Comparison of ENCODE assay signal across 16 cellular contexts in genomic region chr3:53597136-53597915, GRCh38.
DNase-seq lines count a peak whose midpoint lies in the region; FAIRE-seq and TF ChIP-seq lines count a peak whose summit lies in the region.
"Had no signal": no experiment of that assay in that cellular context is flagged by ENCODE, and none has a peak within 500 bp of the region (broad histone marks: within the 10 kb centered on the region; RNA-seq: fewer than 3 reads in every experiment).

No MANE protein-coding gene starts in this region.

- CTCF ChIA-PET in activated naive CD4-positive, alpha-beta T cell treated with anti-CD3 and anti-CD28 coated beads for 36 hours (lab: Charles Lee): no interaction called here

- H3K4me1 ChIP-seq in adrenal gland (replicated peaks in 1 of 2): peaks cover 14 to 21% of the 10 kb centered on the region in 2 donors
- no peaks in the 10 kb centered on the region for H3K4me1 ChIP-seq in small intestine (ENCODE audit: control insufficient read depth in 2 of 2, insufficient read depth in 1 of 2, low read depth in 1 of 2, low read length in 1 of 2)
- H3K4me1 ChIP-seq: A549 had no signal

- no peak for TF ChIP-seq CTCF in adrenal gland (IDR thresholded peaks at IDR 0.05)

- no peaks in the 10 kb centered on the region for H3K36me3 ChIP-seq in adrenal gland (replicated peaks in 1 of 2)
- H3K36me3 ChIP-seq in small intestine (ENCODE audit: control insufficient read depth in 2 of 2, insufficient read depth in 2 of 2, low read length in 2 of 2): no peaks in the 10 kb centered on the region

- no peak for TF ChIP-seq POLR2A in adrenal gland (IDR thresholded peaks at IDR 0.05)

- intact Hi-C loops in activated naive CD4-positive, alpha-beta T cell treated with anti-CD3 and anti-CD28 coated beads for 36 hours (cut with micrococcal nuclease): no loop called here
- intact Hi-C loops in adrenal gland (cut with DNase I): no loop called here

- H3K36me3 Mint-ChIP-seq in activated naive CD4-positive, alpha-beta T cell treated with anti-CD3 and anti-CD28 coated beads for 36 hours (ENCODE audit: low read depth): no peaks in the 10 kb centered on the region

- H3K4me3 Mint-ChIP-seq in activated naive CD4-positive, alpha-beta T cell treated with anti-CD3 and anti-CD28 coated beads for 36 hours: no peak overlapping the region

- no peaks in the 10 kb centered on the region for H3K9me3 Mint-ChIP-seq in activated naive CD4-positive, alpha-beta T cell treated with anti-CD3 and anti-CD28 coated beads for 36 hours

- H3K9me3 ChIP-seq in adrenal gland (replicated peaks in 1 of 3) (no peaks in the 10 kb centered on the region), small intestine (ENCODE audit: control insufficient read depth, low read depth) (no peaks in the 10 kb centered on the region)
- H3K9me3 ChIP-seq: A549, Caco-2 had no signal

- no peak for FAIRE-seq in small intestine (lab: Jason Lieb, UNC)
- FAIRE-seq: A549, G401.6 had no signal

- peak; percentile 14 for DNase-seq in activated naive CD4-positive, alpha-beta T cell treated with anti-CD3 and anti-CD28 coated beads for 36 hours
- no peak for DNase-seq in activated naive CD4-positive, alpha-beta T cell treated with Interleukin-2 at 50 U/mL for 16 hours
- DNase-seq in adrenal gland: peak in 4 of 7 donors; percentile 12 to 60 (median 27)
- peak; percentile 31 for DNase-seq in kidney glomerular epithelial cell (lab: John Stamatoyannopoulos, UW)
- DNase-seq in small intestine: peak; percentile 4
- no peak for DNase-seq in stimulated activated naive CD4-positive, alpha-beta T cell treated with Interleukin-2 at 50 U/mL for 16 hours (lab: John Stamatoyannopoulos, UW)
- DNase-seq in NCI-H2081 treated with DMSO at 0.1 percent for 48 hours (lab: John Stamatoyannopoulos, UW): no peak
- DNase-seq in hepatic stellate cell (ENCODE audit: low spot score): no peak
- DNase-seq: Caco-2, GM23248, KBM-7, NCI-H1092, NCI-H774 had no signal

- no peak overlapping the region for H3K27ac Mint-ChIP-seq in activated naive CD4-positive, alpha-beta T cell treated with anti-CD3 and anti-CD28 coated beads for 36 hours

- H3K27ac ChIP-seq in adrenal gland: peak overlapping the region in 3 of 5 donors; percentile 33 to 65 (median 34)
- no peak overlapping the region for H3K27ac ChIP-seq in small intestine (ENCODE audit: low read depth in 1 of 2, low read length in 1 of 2)
- H3K27ac ChIP-seq: A549, GM23248, HL-60 had no signal

- H3K27me3 ChIP-seq in adrenal gland (no peaks in the 10 kb centered on the region), small intestine (ENCODE audit: control insufficient read depth in 2 of 2, insufficient read depth in 2 of 2, low read length in 2 of 2) (peaks cover 0 to 3% of the 10 kb centered on the region in 2 donors)

- no peaks in the 10 kb centered on the region for H3K27me3 Mint-ChIP-seq in activated naive CD4-positive, alpha-beta T cell treated with anti-CD3 and anti-CD28 coated beads for 36 hours (ENCODE audit: low read depth)

- no peak overlapping the region for H3K4me3 ChIP-seq in adrenal gland
- no peak overlapping the region for H3K4me3 ChIP-seq in small intestine (ENCODE audit: low read depth in 1 of 2, low read length in 2 of 2)
- H3K4me3 ChIP-seq: A549, GM23248 had no signal

- 43 to 71% (median 53%) methylated on average over 4 of the region's 4 CpGs for WGBS in adrenal gland, 4 donors
- 52 to 85% (median 77%) methylated on average over 4 of the region's 4 CpGs for WGBS in small intestine, 3 donors

- peaks cover 6% of the 10 kb centered on the region for H3K4me1 Mint-ChIP-seq in activated naive CD4-positive, alpha-beta T cell treated with anti-CD3 and anti-CD28 coated beads for 36 hours (ENCODE audit: low read depth)

Comparison
In these comparisons a context has a peak if more than half of its experiments do, and no peak if none do; other contexts are left out.
1. DNase-seq: peak in activated naive CD4-positive, alpha-beta T cell treated with anti-CD3 and anti-CD28 coated beads for 36 hours (single experiment), adrenal gland (4 of 7), kidney glomerular epithelial cell (single experiment) and small intestine (single experiment); none in activated naive CD4-positive, alpha-beta T cell treated with Interleukin-2 at 50 U/mL for 16 hours (single experiment), stimulated activated naive CD4-positive, alpha-beta T cell treated with Interleukin-2 at 50 U/mL for 16 hours (single experiment), NCI-H2081 treated with DMSO at 0.1 percent for 48 hours (single experiment) and hepatic stellate cell (single experiment).
2. H3K27ac ChIP-seq: peak in adrenal gland (3 of 5); none in small intestine (0 of 2).